1 cellular context compared by ENCODE assay signal in genomic region chr2:100882645-100883613, GRCh38.
A peak's percentile ranks its signal among the peaks of the same experiment; 100 is the strongest.
TF ChIP-seq lines count a peak whose summit lies in the region.

No MANE protein-coding gene starts in this region.

TF ChIP-seq in HepG2, 621 proteins besides CTCF, POLR2A, EP300 and RAD21 (continued from another document and continues in another):
- TF ChIP-seq ZNF737 (CRISPR knock-in tag; IDR thresholded peaks at IDR 0.05; ENCODE audit: borderline replicate concordance) (no peak), KDM2A (CRISPR knock-in tag; IDR thresholded peaks at IDR 0.05; ENCODE audit: borderline replicate concordance, low read depth) (peak; percentile 53; the same call in 1 of the 2 replicates), ZNF318 (CRISPR knock-in tag; IDR thresholded peaks at IDR 0.05) (0 out of 2 replicates have a peak, but pooled peaks have one; percentile 33), ZNF746 (CRISPR knock-in tag; IDR thresholded peaks at IDR 0.05) (peak; percentile 71; the same call in 1 of the 2 replicates), ZNF432 (CRISPR knock-in tag; IDR thresholded peaks at IDR 0.05; ENCODE audit: borderline replicate concordance) (no peak), E2F1 (CRISPR knock-in tag; IDR thresholded peaks at IDR 0.05) (no peak), NRL (CRISPR knock-in tag; IDR thresholded peaks at IDR 0.05; ENCODE audit: borderline replicate concordance) (peak; percentile 41; the same call in 1 of the 2 replicates), ZNF556 (CRISPR knock-in tag; IDR thresholded peaks at IDR 0.05; ENCODE audit: borderline replicate concordance) (no peak; the same call in 1 of the 2 replicates), SALL2 (CRISPR knock-in tag; IDR thresholded peaks at IDR 0.05) (0 out of 2 replicates have a peak, but pooled peaks have one; percentile 34), ZNF792 (CRISPR knock-in tag; IDR thresholded peaks at IDR 0.05) (peak; percentile 87), ZNF225 (CRISPR knock-in tag; IDR thresholded peaks at IDR 0.05) (no peak), ZNF510 (CRISPR knock-in tag; IDR thresholded peaks at IDR 0.05; ENCODE audit: low read depth) (no peak), ERF (CRISPR knock-in tag; IDR thresholded peaks at IDR 0.05) (peak; percentile 64), ZNF17 (CRISPR knock-in tag; IDR thresholded peaks at IDR 0.05) (no peak), ZNF180 (CRISPR knock-in tag; IDR thresholded peaks at IDR 0.05; ENCODE audit: borderline replicate concordance, low read depth) (no peak), NBN (conservative IDR thresholded peaks at IDR 0.05) (no peak), PRDM10 (CRISPR knock-in tag; IDR thresholded peaks at IDR 0.05; ENCODE audit: low read depth) (peak; percentile 45; the same call in 1 of the 2 replicates), MLX (CRISPR knock-in tag; IDR thresholded peaks at IDR 0.05) (peak; percentile 67; the same call in 1 of the 2 replicates), ZNF513 (CRISPR knock-in tag; conservative IDR thresholded peaks at IDR 0.05) (no peak), MZF1 (CRISPR knock-in tag; IDR thresholded peaks at IDR 0.05; ENCODE audit: borderline replicate concordance) (no peak), CBX5 (CRISPR knock-in tag; IDR thresholded peaks at IDR 0.05; ENCODE audit: borderline replicate concordance) (peak; percentile 87), ASH2L (IDR thresholded peaks at IDR 0.05; ENCODE audit: insufficient read length, low read depth, low read length) (peak; percentile 62), PHB2 (IDR thresholded peaks at IDR 0.05; ENCODE audit: partially characterized antibody) (no peak), SATB2 (CRISPR knock-in tag; IDR thresholded peaks at IDR 0.05) (no peak), HDAC2 (CRISPR knock-in tag; IDR thresholded peaks at IDR 0.05) (peak; percentile 80), U2AF2 (IDR thresholded peaks at IDR 0.05; ENCODE audit: low read depth, low read length) (no peak), MED1 (CRISPR knock-in tag; IDR thresholded peaks at IDR 0.05) (peak; percentile 93), MYC (CRISPR knock-in tag; IDR thresholded peaks at IDR 0.05; ENCODE audit: borderline replicate concordance) (no peak), MATR3 (CRISPR knock-in tag; IDR thresholded peaks at IDR 0.05) (no peak), ZNF431 (CRISPR knock-in tag; IDR thresholded peaks at IDR 0.05; ENCODE audit: borderline replicate concordance, low read depth) (no peak), KLF16 (CRISPR knock-in tag; IDR thresholded peaks at IDR 0.05) (peak in 1 of 2 experiments; percentile 80; a peak in 2 of 4 replicates), SIN3B (IDR thresholded peaks at IDR 0.05; ENCODE audit: low read length) (no peak), MED13 (CRISPR knock-in tag; IDR thresholded peaks at IDR 0.05) (no peak), HCFC1 (IDR thresholded peaks at IDR 0.05; ENCODE audit: low read depth, low read length) (0 out of 2 replicates have a peak, but pooled peaks have one; percentile 20)
- TF ChIP-seq, protein P1, sequence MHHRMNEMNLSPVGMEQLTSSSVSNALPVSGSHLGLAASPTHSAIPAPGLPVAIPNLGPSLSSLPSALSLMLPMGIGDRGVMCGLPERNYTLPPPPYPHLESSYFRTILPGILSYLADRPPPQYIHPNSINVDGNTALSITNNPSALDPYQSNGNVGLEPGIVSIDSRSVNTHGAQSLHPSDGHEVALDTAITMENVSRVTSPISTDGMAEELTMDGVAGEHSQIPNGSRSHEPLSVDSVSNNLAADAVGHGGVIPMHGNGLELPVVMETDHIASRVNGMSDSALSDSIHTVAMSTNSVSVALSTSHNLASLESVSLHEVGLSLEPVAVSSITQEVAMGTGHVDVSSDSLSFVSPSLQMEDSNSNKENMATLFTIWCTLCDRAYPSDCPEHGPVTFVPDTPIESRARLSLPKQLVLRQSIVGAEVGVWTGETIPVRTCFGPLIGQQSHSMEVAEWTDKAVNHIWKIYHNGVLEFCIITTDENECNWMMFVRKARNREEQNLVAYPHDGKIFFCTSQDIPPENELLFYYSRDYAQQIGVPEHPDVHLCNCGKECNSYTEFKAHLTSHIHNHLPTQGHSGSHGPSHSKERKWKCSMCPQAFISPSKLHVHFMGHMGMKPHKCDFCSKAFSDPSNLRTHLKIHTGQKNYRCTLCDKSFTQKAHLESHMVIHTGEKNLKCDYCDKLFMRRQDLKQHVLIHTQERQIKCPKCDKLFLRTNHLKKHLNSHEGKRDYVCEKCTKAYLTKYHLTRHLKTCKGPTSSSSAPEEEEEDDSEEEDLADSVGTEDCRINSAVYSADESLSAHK (CRISPR knock-in tag; IDR thresholded peaks at IDR 0.05; ENCODE audit: borderline replicate concordance), result no peak
- TF ChIP-seq, protein P2, sequence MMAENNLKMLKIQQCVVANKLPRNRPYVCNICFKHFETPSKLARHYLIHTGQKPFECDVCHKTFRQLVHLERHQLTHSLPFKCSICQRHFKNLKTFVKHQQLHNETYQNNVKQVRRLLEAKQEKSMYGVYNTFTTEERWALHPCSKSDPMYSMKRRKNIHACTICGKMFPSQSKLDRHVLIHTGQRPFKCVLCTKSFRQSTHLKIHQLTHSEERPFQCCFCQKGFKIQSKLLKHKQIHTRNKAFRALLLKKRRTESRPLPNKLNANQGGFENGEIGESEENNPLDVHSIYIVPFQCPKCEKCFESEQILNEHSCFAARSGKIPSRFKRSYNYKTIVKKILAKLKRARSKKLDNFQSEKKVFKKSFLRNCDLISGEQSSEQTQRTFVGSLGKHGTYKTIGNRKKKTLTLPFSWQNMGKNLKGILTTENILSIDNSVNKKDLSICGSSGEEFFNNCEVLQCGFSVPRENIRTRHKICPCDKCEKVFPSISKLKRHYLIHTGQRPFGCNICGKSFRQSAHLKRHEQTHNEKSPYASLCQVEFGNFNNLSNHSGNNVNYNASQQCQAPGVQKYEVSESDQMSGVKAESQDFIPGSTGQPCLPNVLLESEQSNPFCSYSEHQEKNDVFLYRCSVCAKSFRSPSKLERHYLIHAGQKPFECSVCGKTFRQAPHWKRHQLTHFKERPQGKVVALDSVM (CRISPR knock-in tag; IDR thresholded peaks at IDR 0.05), result no peak
- TF ChIP-seq, protein P3, sequence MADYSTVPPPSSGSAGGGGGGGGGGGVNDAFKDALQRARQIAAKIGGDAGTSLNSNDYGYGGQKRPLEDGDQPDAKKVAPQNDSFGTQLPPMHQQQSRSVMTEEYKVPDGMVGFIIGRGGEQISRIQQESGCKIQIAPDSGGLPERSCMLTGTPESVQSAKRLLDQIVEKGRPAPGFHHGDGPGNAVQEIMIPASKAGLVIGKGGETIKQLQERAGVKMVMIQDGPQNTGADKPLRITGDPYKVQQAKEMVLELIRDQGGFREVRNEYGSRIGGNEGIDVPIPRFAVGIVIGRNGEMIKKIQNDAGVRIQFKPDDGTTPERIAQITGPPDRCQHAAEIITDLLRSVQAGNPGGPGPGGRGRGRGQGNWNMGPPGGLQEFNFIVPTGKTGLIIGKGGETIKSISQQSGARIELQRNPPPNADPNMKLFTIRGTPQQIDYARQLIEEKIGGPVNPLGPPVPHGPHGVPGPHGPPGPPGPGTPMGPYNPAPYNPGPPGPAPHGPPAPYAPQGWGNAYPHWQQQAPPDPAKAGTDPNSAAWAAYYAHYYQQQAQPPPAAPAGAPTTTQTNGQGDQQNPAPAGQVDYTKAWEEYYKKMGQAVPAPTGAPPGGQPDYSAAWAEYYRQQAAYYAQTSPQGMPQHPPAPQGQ (CRISPR knock-in tag; IDR thresholded peaks at IDR 0.05; ENCODE audit: borderline replicate concordance), result no peak
